1 cellular context compared by ENCODE assay signal in the genomic region with DNA sequence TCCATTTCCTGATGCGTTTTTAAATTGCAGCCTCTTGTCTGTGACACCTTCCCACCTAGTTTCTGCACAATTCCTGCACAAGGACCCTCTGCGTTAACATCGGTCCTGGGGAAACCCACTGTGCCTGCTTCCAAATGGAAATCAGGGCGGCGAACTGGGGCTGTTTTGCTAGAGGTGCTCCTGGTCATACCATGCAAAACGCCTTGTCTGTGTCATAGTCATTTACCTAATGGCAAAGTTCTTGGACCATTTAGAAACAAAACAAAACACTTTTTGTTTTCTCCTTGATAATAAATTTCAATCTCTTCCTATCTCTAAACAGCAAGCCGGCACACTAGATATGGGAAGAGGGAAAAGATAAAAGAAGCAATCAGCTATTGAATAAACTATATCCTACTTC.
TF ChIP-seq lines count a peak whose summit lies in the region.

No MANE protein-coding gene starts in this region.

TF ChIP-seq in K562, 482 proteins besides CTCF, POLR2A, EP300 and RAD21 (continued from another document):
- TF ChIP-seq SMARCA4 (IDR thresholded peaks at IDR 0.05), result peak; percentile 50
- TF ChIP-seq, protein P1, sequence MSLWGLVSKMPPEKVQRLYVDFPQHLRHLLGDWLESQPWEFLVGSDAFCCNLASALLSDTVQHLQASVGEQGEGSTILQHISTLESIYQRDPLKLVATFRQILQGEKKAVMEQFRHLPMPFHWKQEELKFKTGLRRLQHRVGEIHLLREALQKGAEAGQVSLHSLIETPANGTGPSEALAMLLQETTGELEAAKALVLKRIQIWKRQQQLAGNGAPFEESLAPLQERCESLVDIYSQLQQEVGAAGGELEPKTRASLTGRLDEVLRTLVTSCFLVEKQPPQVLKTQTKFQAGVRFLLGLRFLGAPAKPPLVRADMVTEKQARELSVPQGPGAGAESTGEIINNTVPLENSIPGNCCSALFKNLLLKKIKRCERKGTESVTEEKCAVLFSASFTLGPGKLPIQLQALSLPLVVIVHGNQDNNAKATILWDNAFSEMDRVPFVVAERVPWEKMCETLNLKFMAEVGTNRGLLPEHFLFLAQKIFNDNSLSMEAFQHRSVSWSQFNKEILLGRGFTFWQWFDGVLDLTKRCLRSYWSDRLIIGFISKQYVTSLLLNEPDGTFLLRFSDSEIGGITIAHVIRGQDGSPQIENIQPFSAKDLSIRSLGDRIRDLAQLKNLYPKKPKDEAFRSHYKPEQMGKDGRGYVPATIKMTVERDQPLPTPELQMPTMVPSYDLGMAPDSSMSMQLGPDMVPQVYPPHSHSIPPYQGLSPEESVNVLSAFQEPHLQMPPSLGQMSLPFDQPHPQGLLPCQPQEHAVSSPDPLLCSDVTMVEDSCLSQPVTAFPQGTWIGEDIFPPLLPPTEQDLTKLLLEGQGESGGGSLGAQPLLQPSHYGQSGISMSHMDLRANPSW (CRISPR knock-in tag; IDR thresholded peaks at IDR 0.05), result no peak
- no peak for TF ChIP-seq RBM15 (IDR thresholded peaks at IDR 0.05; ENCODE audit: insufficient read depth, low read length)
- TF ChIP-seq, protein P2, sequence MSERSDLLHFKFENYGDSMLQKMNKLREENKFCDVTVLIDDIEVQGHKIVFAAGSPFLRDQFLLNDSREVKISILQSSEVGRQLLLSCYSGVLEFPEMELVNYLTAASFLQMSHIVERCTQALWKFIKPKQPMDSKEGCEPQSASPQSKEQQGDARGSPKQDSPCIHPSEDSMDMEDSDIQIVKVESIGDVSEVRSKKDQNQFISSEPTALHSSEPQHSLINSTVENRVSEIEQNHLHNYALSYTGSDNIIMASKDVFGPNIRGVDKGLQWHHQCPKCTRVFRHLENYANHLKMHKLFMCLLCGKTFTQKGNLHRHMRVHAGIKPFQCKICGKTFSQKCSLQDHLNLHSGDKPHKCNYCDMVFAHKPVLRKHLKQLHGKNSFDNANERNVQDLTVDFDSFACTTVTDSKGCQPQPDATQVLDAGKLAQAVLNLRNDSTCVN (CRISPR knock-in tag; IDR thresholded peaks at IDR 0.05), result no peak
- TF ChIP-seq ZNF589 (CRISPR knock-in tag; IDR thresholded peaks at IDR 0.05; ENCODE audit: low read depth), result peak; percentile 4; the same call in 1 of the 2 replicates
- TF ChIP-seq, protein P3, sequence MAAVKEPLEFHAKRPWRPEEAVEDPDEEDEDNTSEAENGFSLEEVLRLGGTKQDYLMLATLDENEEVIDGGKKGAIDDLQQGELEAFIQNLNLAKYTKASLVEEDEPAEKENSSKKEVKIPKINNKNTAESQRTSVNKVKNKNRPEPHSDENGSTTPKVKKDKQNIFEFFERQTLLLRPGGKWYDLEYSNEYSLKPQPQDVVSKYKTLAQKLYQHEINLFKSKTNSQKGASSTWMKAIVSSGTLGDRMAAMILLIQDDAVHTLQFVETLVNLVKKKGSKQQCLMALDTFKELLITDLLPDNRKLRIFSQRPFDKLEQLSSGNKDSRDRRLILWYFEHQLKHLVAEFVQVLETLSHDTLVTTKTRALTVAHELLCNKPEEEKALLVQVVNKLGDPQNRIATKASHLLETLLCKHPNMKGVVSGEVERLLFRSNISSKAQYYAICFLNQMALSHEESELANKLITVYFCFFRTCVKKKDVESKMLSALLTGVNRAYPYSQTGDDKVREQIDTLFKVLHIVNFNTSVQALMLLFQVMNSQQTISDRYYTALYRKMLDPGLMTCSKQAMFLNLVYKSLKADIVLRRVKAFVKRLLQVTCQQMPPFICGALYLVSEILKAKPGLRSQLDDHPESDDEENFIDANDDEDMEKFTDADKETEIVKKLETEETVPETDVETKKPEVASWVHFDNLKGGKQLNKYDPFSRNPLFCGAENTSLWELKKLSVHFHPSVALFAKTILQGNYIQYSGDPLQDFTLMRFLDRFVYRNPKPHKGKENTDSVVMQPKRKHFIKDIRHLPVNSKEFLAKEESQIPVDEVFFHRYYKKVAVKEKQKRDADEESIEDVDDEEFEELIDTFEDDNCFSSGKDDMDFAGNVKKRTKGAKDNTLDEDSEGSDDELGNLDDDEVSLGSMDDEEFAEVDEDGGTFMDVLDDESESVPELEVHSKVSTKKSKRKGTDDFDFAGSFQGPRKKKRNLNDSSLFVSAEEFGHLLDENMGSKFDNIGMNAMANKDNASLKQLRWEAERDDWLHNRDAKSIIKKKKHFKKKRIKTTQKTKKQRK (IDR thresholded peaks at IDR 0.05; ENCODE audit: borderline replicate concordance, low read depth, low read length), result no peak
- TF ChIP-seq NFXL1 (CRISPR knock-in tag; IDR thresholded peaks at IDR 0.05), result no peak
- no peak for TF ChIP-seq ZEB2 (IDR thresholded peaks at IDR 0.05)
- no peak for TF ChIP-seq RCOR1 (IDR thresholded peaks at IDR 0.05; ENCODE audit: borderline replicate concordance in 1 of 2, low read depth in 2 of 2, low read length in 2 of 2)
- no peak for TF ChIP-seq YY1 (IDR thresholded peaks at IDR 0.05; ENCODE audit: borderline replicate concordance in 1 of 3, control insufficient read depth in 1 of 3, extremely low read depth in 1 of 3, insufficient read depth in 3 of 3, insufficient read length in 1 of 3, insufficient replicate concordance in 2 of 3, low read depth in 1 of 3, low read length in 2 of 3)
- TF ChIP-seq TCF3 (CRISPR knock-in tag; IDR thresholded peaks at IDR 0.05), result peak; percentile 18; the same call in 1 of the 2 replicates
- no peak for TF ChIP-seq MYC (IDR thresholded peaks at IDR 0.05; ENCODE audit: low read depth, low read length)
- no peak for TF ChIP-seq MYC (CRISPR knock-in tag; IDR thresholded peaks at IDR 0.05; ENCODE audit: borderline replicate concordance, low read depth)
- no peak for TF ChIP-seq CBX1 (IDR thresholded peaks at IDR 0.05; ENCODE audit: low read depth)
- TF ChIP-seq, protein P4, sequence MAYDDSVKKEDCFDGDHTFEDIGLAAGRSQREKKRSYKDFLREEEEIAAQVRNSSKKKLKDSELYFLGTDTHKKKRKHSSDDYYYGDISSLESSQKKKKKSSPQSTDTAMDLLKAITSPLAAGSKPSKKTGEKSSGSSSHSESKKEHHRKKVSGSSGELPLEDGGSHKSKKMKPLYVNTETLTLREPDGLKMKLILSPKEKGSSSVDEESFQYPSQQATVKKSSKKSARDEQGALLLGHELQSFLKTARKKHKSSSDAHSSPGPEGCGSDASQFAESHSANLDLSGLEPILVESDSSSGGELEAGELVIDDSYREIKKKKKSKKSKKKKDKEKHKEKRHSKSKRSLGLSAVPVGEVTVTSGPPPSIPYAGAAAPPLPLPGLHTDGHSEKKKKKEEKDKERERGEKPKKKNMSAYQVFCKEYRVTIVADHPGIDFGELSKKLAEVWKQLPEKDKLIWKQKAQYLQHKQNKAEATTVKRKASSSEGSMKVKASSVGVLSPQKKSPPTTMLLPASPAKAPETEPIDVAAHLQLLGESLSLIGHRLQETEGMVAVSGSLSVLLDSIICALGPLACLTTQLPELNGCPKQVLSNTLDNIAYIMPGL (CRISPR knock-in tag; IDR thresholded peaks at IDR 0.05), result no peak
- no peak for TF ChIP-seq CBX8 (IDR thresholded peaks at IDR 0.05; ENCODE audit: borderline replicate concordance, extremely low read depth, low read depth, low read length, poor library complexity, severe bottlenecking)
